8 cellular contexts compared by ENCODE assay signal in the genomic region with DNA sequence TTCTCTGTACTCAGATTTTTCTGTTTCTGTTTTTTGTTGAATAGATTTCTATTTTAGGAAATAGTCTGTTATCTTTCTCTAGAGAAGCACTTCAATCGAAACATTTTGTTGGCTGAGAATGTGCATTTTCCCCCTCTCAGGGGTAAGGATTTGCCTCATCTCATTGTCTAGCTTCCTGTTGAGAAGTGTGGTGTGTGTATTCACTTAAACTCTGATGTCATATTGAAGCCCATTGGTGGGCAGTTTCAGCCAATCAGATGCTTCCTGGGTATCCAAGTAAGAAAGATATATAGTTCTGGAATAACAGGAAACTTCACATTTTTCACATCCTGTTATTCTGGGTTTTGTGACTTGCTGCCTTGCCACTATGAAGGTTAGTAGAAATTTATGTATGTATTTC.
DNase-seq lines count a peak whose midpoint lies in the region; ATAC-seq and TF ChIP-seq lines count a peak whose summit lies in the region.

No MANE protein-coding gene starts in this region.

- ATAC-seq in GM18861 (IDR thresholded peaks at IDR 0.05; ENCODE audit: unreplicated experiment) (peak; percentile 81), HG03045 (IDR thresholded peaks at IDR 0.05; ENCODE audit: unreplicated experiment) (peak; percentile 58), esophagus mucosa (peak; percentile 38), psoas muscle (peak in 2 of 4 donors; percentile 40 to 43)

- WGBS in psoas muscle, 3 donors = 23 to 38% (median 26%) methylated on average over 1 of the region's 1 CpG

- H3K9me3 ChIP-seq in psoas muscle = no peaks in the 10 kb centered on the region

- TF ChIP-seq CTCF in psoas muscle (IDR thresholded peaks at IDR 0.05) = no peak

- peak overlapping the region; percentile 56 for H3K4me3 ChIP-seq in psoas muscle

- DNase-seq in AG08396 (ENCODE audit: low spot score) = peak; percentile 58
- DNase-seq in RPMI7951 (ENCODE audit: low read depth) = peak; percentile 40
- no peak for DNase-seq in psoas muscle
- DNase-seq in ureter (ENCODE audit: low spot score) = no peak
- no peak for DNase-seq in NCI-H1105 (lab: John Stamatoyannopoulos, UW)

- H3K27me3 ChIP-seq in psoas muscle (ENCODE audit: insufficient read depth in 3 of 3, low read length in 2 of 3) = no peaks in the 10 kb centered on the region

- H3K4me1 ChIP-seq in psoas muscle = peaks cover 58% of the 10 kb centered on the region

- H3K36me3 ChIP-seq in psoas muscle (ENCODE audit: insufficient read depth in 1 of 2, low read depth in 1 of 2) = peaks cover 0 to 6% of the 10 kb centered on the region in 2 donors

- H3K27ac ChIP-seq in psoas muscle = peak overlapping the region; percentile 57

- intact Hi-C loops in psoas muscle (cut with DNase I) = no loop called here

Comparison
In these comparisons a context has a peak if more than half of its experiments do, and no peak if none do; other contexts are left out.
1. DNase-seq: peak in AG08396 (single experiment) and RPMI7951 (single experiment); none in psoas muscle (0 of 2), ureter (single experiment) and NCI-H1105 (single experiment).